8 cellular contexts compared by ENCODE assay signal in the genomic region with DNA sequence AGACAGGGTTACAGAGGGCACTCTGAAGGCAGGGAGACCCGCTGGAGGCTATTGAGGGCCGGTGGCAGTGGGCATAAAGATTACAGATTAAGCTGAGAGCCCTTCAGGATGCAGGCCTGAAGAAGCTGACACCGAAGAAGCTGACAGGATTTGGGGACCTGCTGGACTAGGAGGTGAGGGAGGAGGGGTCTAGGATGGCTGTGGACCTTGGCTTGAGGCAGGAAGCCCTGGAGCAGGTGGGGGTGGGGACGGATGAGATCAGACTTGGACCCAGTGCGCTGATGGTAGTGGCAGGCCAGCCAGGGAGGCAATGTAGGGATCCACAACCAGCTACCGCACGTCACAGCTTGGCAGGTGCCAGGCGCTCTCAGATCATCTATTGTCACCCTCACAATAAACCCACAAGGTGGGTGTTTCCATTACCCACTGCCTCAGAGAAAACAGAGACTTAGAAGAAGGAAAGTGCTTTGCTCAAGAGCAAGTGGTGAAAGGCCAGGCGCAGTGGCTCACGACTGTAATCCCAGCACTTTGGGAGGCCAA. TPM values are rescaled to one million over a fixed set of nuclear protein-coding genes. Genes with fewer than 3 reads are reported as not detected.
DNase-seq lines count a peak whose midpoint lies in the region; ATAC-seq and TF ChIP-seq lines count a peak whose summit lies in the region.

No MANE protein-coding gene starts in this region.

- H3K36me3 ChIP-seq in HUES64 (ENCODE audit: insufficient read depth, low read length) = peaks cover 7% of the 10 kb centered on the region; the same call in 1 of the 2 replicates
- peaks cover 15% of the 10 kb centered on the region for H3K36me3 ChIP-seq in suprapubic skin

- H3K27me3 Mint-ChIP-seq in Calu3 (ENCODE audit: unreplicated experiment) = peaks cover 52% of the 10 kb centered on the region
- H3K27me3 Mint-ChIP-seq in activated naive CD8-positive, alpha-beta T cell treated with anti-CD3 and anti-CD28 coated beads, Interleukin-2, amount 10 ng/mL, durations not matched to agents 7 days and 5 days = peaks cover 28% of the 10 kb centered on the region
- H3K27me3 Mint-ChIP-seq in naive thymus-derived CD8-positive, alpha-beta T cell = peaks cover 5 to 20% (median 13%) of the 10 kb centered on the region in 5 donors

- TF ChIP-seq POLR2A in suprapubic skin (IDR thresholded peaks at IDR 0.05) = no peak

- WGBS in HUES64 = 28% methylated on average over 10 of the region's 10 CpGs
- 51% methylated on average over 10 of the region's 10 CpGs for WGBS in suprapubic skin

- intact Hi-C loops in Calu3 (cut with micrococcal nuclease; ENCODE audit: unreplicated experiment) = no loop called here

- H3K4me3 ChIP-seq in HUES64 (ENCODE audit: low read length) = peak overlapping the region; percentile 62
- no peak overlapping the region for H3K4me3 ChIP-seq in suprapubic skin

- H3K27ac ChIP-seq in HUES64 (ENCODE audit: low read depth, low read length) (no peak overlapping the region), suprapubic skin (no peak overlapping the region)

- POLR2A ChIA-PET in activated naive CD8-positive, alpha-beta T cell treated with anti-CD3 and anti-CD28 coated beads, Interleukin-2, amount 10 ng/mL, durations not matched to agents 7 days and 5 days (lab: Charles Lee) = interaction anchor here (0.5 to 1.3 kb wide), 5 partner anchors 10 to 786 kb away, joined by 3 to 4 read pairs (median 3); no protein-coding TSS in a partner anchor
- POLR2A ChIA-PET in naive thymus-derived CD8-positive, alpha-beta T cell (lab: Charles Lee) = interaction anchor here (0.7 to 2.2 kb wide), 5 partner anchors 8 to 541 kb away, joined by 3 to 10 read pairs (median 5); no protein-coding TSS in a partner anchor

- no peaks in the 10 kb centered on the region for H3K9me3 Mint-ChIP-seq in Calu3 (ENCODE audit: low read depth, unreplicated experiment)
- no peaks in the 10 kb centered on the region for H3K9me3 Mint-ChIP-seq in activated naive CD8-positive, alpha-beta T cell treated with anti-CD3 and anti-CD28 coated beads, Interleukin-2, amount 10 ng/mL, durations not matched to agents 7 days and 5 days
- H3K9me3 Mint-ChIP-seq in naive thymus-derived CD8-positive, alpha-beta T cell = no peaks in the 10 kb centered on the region

- H3K27ac Mint-ChIP-seq in Calu3 (ENCODE audit: unreplicated experiment) = peak overlapping the region; percentile 39
- no peak overlapping the region for H3K27ac Mint-ChIP-seq in activated naive CD8-positive, alpha-beta T cell treated with anti-CD3 and anti-CD28 coated beads, Interleukin-2, amount 10 ng/mL, durations not matched to agents 7 days and 5 days
- H3K27ac Mint-ChIP-seq in naive thymus-derived CD8-positive, alpha-beta T cell = peak overlapping the region in 9 of 10 donors; percentile 41 to 96 (median 88)

- ATAC-seq in activated naive CD8-positive, alpha-beta T cell treated with anti-CD3 and anti-CD28 coated beads, Interleukin-2, amount 10 ng/mL, durations not matched to agents 7 days and 5 days (ENCODE audit: low read depth) = no peak
- peak; percentile 26 to 67 for ATAC-seq in naive thymus-derived CD8-positive, alpha-beta T cell
- no peak for ATAC-seq in GM21723 (IDR thresholded peaks at IDR 0.05; ENCODE audit: unreplicated experiment)

- no peak for DNase-seq in Calu3
- no peak for DNase-seq in activated naive CD8-positive, alpha-beta T cell treated with anti-CD3 and anti-CD28 coated beads, Interleukin-2, amount 10 ng/mL, durations not matched to agents 7 days and 5 days
- DNase-seq in naive thymus-derived CD8-positive, alpha-beta T cell = peak in 4 of 10 donors; percentile 35 to 46 (median 42)
- DNase-seq in AML-193 (lab: John Stamatoyannopoulos, UW) = no peak
- DNase-seq in suprapubic skin (ENCODE audit: low spot score in 2 of 2) = no peak
- no peak for DNase-seq in stimulated activated naive CD4-positive, alpha-beta T cell treated with Interleukin-2 at 50 U/mL for 16 hours (lab: John Stamatoyannopoulos, UW)

- no TSS peak for BruUV-seq in Calu3 (replicated peaks; lab: Mats Ljungman, UMichigan)

- H3K4me1 ChIP-seq in HUES64 (ENCODE audit: insufficient read depth, low read length) (peaks cover 36% of the 10 kb centered on the region), suprapubic skin (peaks cover 42% of the 10 kb centered on the region)

- H3K4me3 Mint-ChIP-seq in Calu3 (ENCODE audit: low read depth, unreplicated experiment) = no peak overlapping the region
- peak overlapping the region; percentile 52 for H3K4me3 Mint-ChIP-seq in activated naive CD8-positive, alpha-beta T cell treated with anti-CD3 and anti-CD28 coated beads, Interleukin-2, amount 10 ng/mL, durations not matched to agents 7 days and 5 days
- peak overlapping the region; percentile 57 to 91 (median 75) for H3K4me3 Mint-ChIP-seq in naive thymus-derived CD8-positive, alpha-beta T cell

- H3K9me3 ChIP-seq in HUES64 (ENCODE audit: insufficient read depth, low read depth, low read length) = no peaks in the 10 kb centered on the region
- no peaks in the 10 kb centered on the region for H3K9me3 ChIP-seq in suprapubic skin

- CTCF ChIA-PET in Calu3 (lab: Charles Lee) = interaction anchor here (1.1 to 1.2 kb wide), 2 partner anchors 13 to 39 kb away, joined by 3 to 4 read pairs; no protein-coding TSS in a partner anchor

- TF ChIP-seq EP300 in suprapubic skin (IDR thresholded peaks at IDR 0.05) = no peak

- H3K9ac ChIP-seq in HUES64 (ENCODE audit: low read depth, low read length) = no peak overlapping the region

- H3K4me1 Mint-ChIP-seq in Calu3 (ENCODE audit: low read depth, unreplicated experiment) = peaks cover 30% of the 10 kb centered on the region
- H3K4me1 Mint-ChIP-seq in activated naive CD8-positive, alpha-beta T cell treated with anti-CD3 and anti-CD28 coated beads, Interleukin-2, amount 10 ng/mL, durations not matched to agents 7 days and 5 days = peaks cover 26% of the 10 kb centered on the region
- H3K4me1 Mint-ChIP-seq in naive thymus-derived CD8-positive, alpha-beta T cell = peaks cover 19 to 39% (median 34%) of the 10 kb centered on the region in 4 donors

- H3K27me3 ChIP-seq in HUES64 (ENCODE audit: insufficient read depth, low read length) (peaks cover 5% of the 10 kb centered on the region), suprapubic skin (peaks cover 25% of the 10 kb centered on the region)

- H3K36me3 Mint-ChIP-seq in Calu3 (ENCODE audit: insufficient read depth, unreplicated experiment) = peaks cover 23% of the 10 kb centered on the region
- H3K36me3 Mint-ChIP-seq in activated naive CD8-positive, alpha-beta T cell treated with anti-CD3 and anti-CD28 coated beads, Interleukin-2, amount 10 ng/mL, durations not matched to agents 7 days and 5 days = peaks cover 1% of the 10 kb centered on the region
- peaks cover 0 to 20% (median 0%) of the 10 kb centered on the region in 3 donors for H3K36me3 Mint-ChIP-seq in naive thymus-derived CD8-positive, alpha-beta T cell

- TF ChIP-seq CTCF in Calu3 (IDR thresholded peaks at IDR 0.05; ENCODE audit: unreplicated experiment) (no peak), suprapubic skin (IDR thresholded peaks at IDR 0.05) (no peak)

RNA-seq across cellular contexts. Expression of a gene that starts 0.9 kb away (rescaled TPM):
- total RNA-seq in Calu3 (2022) = not detected in 2 replicates
- 5.8 TPM for polyA plus RNA-seq in HUES64 (2013, experiment 1 of 2)
- polyA plus RNA-seq in HUES64 (2013, experiment 2 of 2) = 6.7 TPM
- under 1 TPM; 0.11 to 0.19 TPM for total RNA-seq in activated naive CD8-positive, alpha-beta T cell treated with anti-CD3 and anti-CD28 coated beads, Interleukin-2, amount 10 ng/mL, durations not matched to agents 7 days and 5 days
- total RNA-seq in naive thymus-derived CD8-positive, alpha-beta T cell = under 1 TPM in 1 of 2 experiments, not detected in 1; 0.30 TPM
- polyA plus RNA-seq in naive thymus-derived CD8-positive, alpha-beta T cell = not detected
- total RNA-seq in suprapubic skin = under 1 TPM in 1 of 4 donors, not detected in 3; 0.68 TPM

RNA-seq across cellular contexts. Expression of a gene that starts 19.6 kb away (rescaled TPM):
- 74.3 and 89.7 TPM in 2 replicates for total RNA-seq in Calu3 (2022)
- polyA plus RNA-seq in HUES64 (2013, experiment 1 of 2) = 10.4 TPM
- polyA plus RNA-seq in HUES64 (2013, experiment 2 of 2) = 12.4 TPM
- 100 to 1,000 TPM; 114 to 116 TPM for total RNA-seq in activated naive CD8-positive, alpha-beta T cell treated with anti-CD3 and anti-CD28 coated beads, Interleukin-2, amount 10 ng/mL, durations not matched to agents 7 days and 5 days
- 10 to 100 TPM; 82.8 to 83.6 TPM for total RNA-seq in naive thymus-derived CD8-positive, alpha-beta T cell
- polyA plus RNA-seq in naive thymus-derived CD8-positive, alpha-beta T cell = under 1 TPM; 0.29 to 0.84 (median 0.67) TPM
- 10 to 100 TPM; 21.5 to 26.2 (median 23.7) TPM for total RNA-seq in suprapubic skin

RNA-seq across cellular contexts. Expression of a gene that starts 35.0 kb away (rescaled TPM):
- total RNA-seq in Calu3 (2022) (not detected in 2 replicates), suprapubic skin (1 to 10 TPM; 2.1 to 5.8 (median 4.0) TPM)
- polyA plus RNA-seq in HUES64 (2013, experiment 1 of 2) = not detected
- polyA plus RNA-seq in HUES64 (2013, experiment 2 of 2) = 0.89 TPM
- not detected for total RNA-seq in activated naive CD8-positive, alpha-beta T cell treated with anti-CD3 and anti-CD28 coated beads, Interleukin-2, amount 10 ng/mL, durations not matched to agents 7 days and 5 days
- total RNA-seq in naive thymus-derived CD8-positive, alpha-beta T cell = not detected
- polyA plus RNA-seq in naive thymus-derived CD8-positive, alpha-beta T cell = under 1 TPM in 1 of 3 donors, not detected in 2; 0.71 TPM

RNA-seq across cellular contexts. Expression of a gene that starts 35.7 kb away (rescaled TPM):
- total RNA-seq in Calu3 (2022) = 29.5 and 39.1 TPM in 2 replicates
- polyA plus RNA-seq in HUES64 (2013, experiment 1 of 2) = 12.5 TPM
- polyA plus RNA-seq in HUES64 (2013, experiment 2 of 2) = 15.5 TPM
- total RNA-seq in activated naive CD8-positive, alpha-beta T cell treated with anti-CD3 and anti-CD28 coated beads, Interleukin-2, amount 10 ng/mL, durations not matched to agents 7 days and 5 days = 10 to 100 TPM; 24.1 to 26.4 TPM
- total RNA-seq in naive thymus-derived CD8-positive, alpha-beta T cell = 10 to 100 TPM; 44.4 to 45.3 TPM
- polyA plus RNA-seq in naive thymus-derived CD8-positive, alpha-beta T cell = 10 to 100 TPM; 27.9 to 47.4 (median 40.4) TPM
- total RNA-seq in suprapubic skin = 100 to 1,000 TPM in 2 of 4 donors, 10 to 100 TPM in 2; 33.2 to 114 (median 69.6) TPM

Comparison
In these comparisons a context has a peak if more than half of its experiments do, and no peak if none do; other contexts are left out.
1. ATAC-seq: peak in naive thymus-derived CD8-positive, alpha-beta T cell (2 of 2); none in activated naive CD8-positive, alpha-beta T cell treated with anti-CD3 and anti-CD28 coated beads, Interleukin-2, amount 10 ng/mL, durations not matched to agents 7 days and 5 days (single experiment) and GM21723 (single experiment).